Comparison of ENCODE assay signal across 3 cellular contexts in genomic region chr7:76591033-76591432, GRCh38. TPM values are rescaled to one million over a fixed set of nuclear protein-coding genes. Genes with fewer than 3 reads are reported as not detected.
"Had no signal": no experiment of that assay in that cellular context is flagged by ENCODE, and none has a peak within 500 bp of the region (broad histone marks: within the 10 kb centered on the region; RNA-seq: fewer than 3 reads in every experiment).

No MANE protein-coding gene starts in this region.

RNA-seq across cellular contexts. Expression of gene SPDYE16, which starts 47.9 kb away (rescaled TPM):
- total RNA-seq: bronchial epithelial cell, MCF 10A, Right ventricle myocardium inferior had no signal
